In genomic region chr4:8117278-8117682, GRCh38 we compare ENCODE assay signal across 8 cellular contexts. TPM values are rescaled to one million over a fixed set of nuclear protein-coding genes. Genes with fewer than 3 reads are reported as not detected.
DNase-seq lines count a peak whose midpoint lies in the region; ATAC-seq and TF ChIP-seq lines count a peak whose summit lies in the region.

No MANE protein-coding gene starts in this region.

- H3K4me3 ChIP-seq in Karpas-422 (ENCODE audit: low read length) (no peak overlapping the region), testis (no peak overlapping the region)

- no peaks in the 10 kb centered on the region for H3K4me1 ChIP-seq in Karpas-422 (ENCODE audit: low read length)
- peaks cover 15% of the 10 kb centered on the region for H3K4me1 ChIP-seq in testis

- DNase-seq in Karpas-422 (peak; percentile 92), immature natural killer cell (peak in 2 of 3 donors; percentile 13 to 21), testis (peak; percentile 75)
- peak; percentile 29 for DNase-seq in activated T-cell treated with anti-CD3 and anti-CD28 coated beads, Interleukin-2, amount 50 U/mL, for 1 hour

- no peaks in the 10 kb centered on the region for H3K79me2 ChIP-seq in Karpas-422 (ENCODE audit: low read length)

- H3K9me3 ChIP-seq in Karpas-422 (ENCODE audit: low read length) (no peaks in the 10 kb centered on the region), testis (no peaks in the 10 kb centered on the region)

- peaks cover 0 to 2% (median 0%) of the 10 kb centered on the region in 6 donors for H3K9me3 Mint-ChIP-seq in immature natural killer cell

- no peak overlapping the region for H3K27ac ChIP-seq in Karpas-422 (ENCODE audit: low read length)
- H3K27ac ChIP-seq in testis = peak overlapping the region in 1 of 2 donors; percentile 41

- H3K9me2 ChIP-seq in Karpas-422 (replicated peaks; ENCODE audit: insufficient read depth, low read length) = no peaks in the 10 kb centered on the region

- intact Hi-C loops in testis (cut with DNase I; ENCODE audit: low total_unique reads) = no loop called here

- WGBS in testis, 2 donors = 28 to 49% methylated on average over 4 of the region's 4 CpGs

- H3K27me3 Mint-ChIP-seq in immature natural killer cell (ENCODE audit: low read depth in 3 of 3) = peaks cover 2 to 13% (median 7%) of the 10 kb centered on the region in 3 donors

- TF ChIP-seq POLR2A in testis (IDR thresholded peaks at IDR 0.05) = no peak

- H3K36me3 ChIP-seq in Karpas-422 (ENCODE audit: insufficient read depth, low read length) (no peaks in the 10 kb centered on the region), testis (ENCODE audit: low read depth, missing control alignments) (no peaks in the 10 kb centered on the region)

- peak; percentile 42 for ATAC-seq in GM18867 (IDR thresholded peaks at IDR 0.05; ENCODE audit: unreplicated experiment)
- ATAC-seq in HG02678 (IDR thresholded peaks at IDR 0.05; ENCODE audit: unreplicated experiment) = no peak
- no peak for ATAC-seq in GM21528 (IDR thresholded peaks at IDR 0.05; ENCODE audit: low FRiP score, unreplicated experiment)
- no peak for ATAC-seq in HG03378 (IDR thresholded peaks at IDR 0.05; ENCODE audit: unreplicated experiment)

- H3K27me3 ChIP-seq in Karpas-422 (ENCODE audit: low read length) = no peaks in the 10 kb centered on the region
- H3K27me3 ChIP-seq in testis = no peaks in the 10 kb centered on the region

- H3K4me3 Mint-ChIP-seq in immature natural killer cell = no peak overlapping the region

- no peak for TF ChIP-seq CTCF in testis (IDR thresholded peaks at IDR 0.05)

- H3K36me3 Mint-ChIP-seq in immature natural killer cell = no peaks in the 10 kb centered on the region

- peaks cover 9 to 21% of the 10 kb centered on the region in 2 donors for H3K4me1 Mint-ChIP-seq in immature natural killer cell

- H3K27ac Mint-ChIP-seq in immature natural killer cell = no peak overlapping the region

- no peak overlapping the region for H2AFZ ChIP-seq in Karpas-422 (ENCODE audit: low read length)

- H3K9ac ChIP-seq in Karpas-422 (ENCODE audit: low read length) = no peak overlapping the region

- no peak overlapping the region for H3K4me2 ChIP-seq in Karpas-422 (ENCODE audit: low read depth, low read length, poor library complexity, severe bottlenecking)

- no peaks in the 10 kb centered on the region for H4K20me1 ChIP-seq in Karpas-422 (ENCODE audit: insufficient read depth, low read depth, low read length)

RNA-seq across cellular contexts. Expression of gene ABLIM2, which starts 41.3 kb away (rescaled TPM):
- not detected in 2 replicates for total RNA-seq in Karpas-422 (2014; rRNA removed; shearing (Covaris generic); ENCODE audit: low replicate concordance)
- polyA plus RNA-seq in immature natural killer cell (1 to 10 TPM in 1 of 3 donors, under 1 TPM in 2; 0.27 to 4.1 (median 0.43) TPM), testis (ENCODE audit: insufficient read depth, low read depth, low replicate concordance) (7.5 TPM)
- total RNA-seq in testis = 1 to 10 TPM; 5.2 to 6.9 TPM

Comparison
In these comparisons a context has a peak if more than half of its experiments do, and no peak if none do; other contexts are left out.
1. DNase-seq: peak in every context shown above with its lines; median percentile 92 in Karpas-422; 75 in testis; 29 in activated T-cell treated with anti-CD3 and anti-CD28 coated beads, Interleukin-2, amount 50 U/mL, for 1 hour; 17 in immature natural killer cell.